12 cellular contexts compared by ENCODE assay signal in the genomic region with DNA sequence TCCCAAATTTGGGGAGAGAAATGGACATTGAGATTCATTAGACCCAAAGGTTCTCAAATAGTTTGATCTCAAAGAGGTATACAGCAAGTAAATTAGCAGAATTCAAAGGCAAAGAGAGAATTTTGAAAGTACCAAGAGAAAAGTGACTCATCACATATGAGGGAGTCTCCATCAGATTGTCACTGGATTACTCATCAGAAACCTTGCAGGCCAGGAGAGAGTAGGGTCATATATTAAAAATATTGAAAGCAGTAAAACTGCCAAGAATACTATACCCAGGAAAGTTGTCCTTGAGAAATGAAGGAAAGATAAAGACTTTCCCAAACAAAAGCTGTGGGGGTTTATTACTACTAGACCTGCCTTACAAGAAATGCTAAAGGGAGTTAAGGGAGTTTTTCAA.
"Had no signal": no experiment of that assay in that cellular context is flagged by ENCODE, and none has a peak within 500 bp of the region (broad histone marks: within the 10 kb centered on the region; RNA-seq: fewer than 3 reads in every experiment).

No MANE protein-coding gene starts in this region.

- H3K4me1 ChIP-seq: adrenal gland, colonic mucosa, parathyroid adenoma, upper lobe of right lung had no signal

- H3K27ac ChIP-seq: adrenal gland, colonic mucosa, parathyroid adenoma, thoracic aorta, upper lobe of right lung, VCaP had no signal

- ATAC-seq: naive thymus-derived CD8-positive, alpha-beta T cell; stimulated activated effector memory CD8-positive, alpha-beta T cell treated with anti-CD3 and anti-CD28 coated beads, Interleukin-12 subunit alpha, Interleukin-12 subunit beta, amount 100 ng/mL, for 72 hours; upper lobe of right lung had no signal

- H3K9me3 ChIP-seq: colonic mucosa, thoracic aorta had no signal

- H3K36me3 ChIP-seq: adrenal gland, colonic mucosa, thoracic aorta, upper lobe of right lung had no signal

- H3K27me3 ChIP-seq: adrenal gland, colonic mucosa, upper lobe of right lung had no signal

- H3K4me3 ChIP-seq: adrenal gland, colonic mucosa, thoracic aorta, upper lobe of right lung had no signal

- DNase-seq: activated CD4-positive, alpha-beta T cell treated with anti-CD3 and anti-CD28 coated beads for 1 hour; activated CD4-positive, alpha-beta T cell treated with anti-CD3 and anti-CD28 coated beads, Interleukin-2, amount 50 U/mL, for 48 hours; adrenal gland; central memory CD4-positive, alpha-beta T cell; colonic mucosa; naive thymus-derived CD8-positive, alpha-beta T cell; retina; upper lobe of right lung had no signal

- H2AFZ ChIP-seq: parathyroid adenoma had no signal

- H3K79me2 ChIP-seq: parathyroid adenoma had no signal

- H3K9ac ChIP-seq: parathyroid adenoma had no signal
